ENCODE assay signal across 9 cellular contexts in the genomic region with DNA sequence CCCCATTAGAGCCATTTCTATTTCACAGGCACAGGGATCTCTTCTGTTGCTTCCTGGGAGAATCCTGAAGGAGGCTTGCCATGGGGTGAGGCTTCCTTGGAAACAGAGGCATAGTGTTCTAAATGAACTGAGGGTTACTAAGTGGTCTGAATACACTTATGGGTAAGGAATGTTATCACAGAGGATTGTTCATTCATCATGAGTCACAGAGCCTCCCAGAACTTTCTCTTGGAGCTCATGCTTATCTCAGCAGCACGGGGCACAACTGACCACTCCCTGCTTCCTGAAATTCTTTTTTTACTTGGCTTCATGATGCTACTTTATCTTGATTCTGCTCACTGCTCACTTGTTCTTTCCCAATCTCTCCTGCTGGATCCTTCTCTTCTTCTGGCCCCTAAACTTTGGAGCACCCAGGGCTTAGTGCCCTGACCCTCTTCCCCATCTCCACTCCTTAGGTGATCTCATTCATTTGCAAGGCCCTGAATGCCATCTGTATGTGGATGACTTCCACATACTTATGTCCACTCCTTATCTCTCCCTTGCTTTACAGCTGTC. TPM values are rescaled to one million over a fixed set of nuclear protein-coding genes. Genes with fewer than 3 reads are reported as not detected.
DNase-seq lines count a peak whose midpoint lies in the region; ATAC-seq and TF ChIP-seq lines count a peak whose summit lies in the region.
"Had no signal": no experiment of that assay in that cellular context is flagged by ENCODE, and none has a peak within 500 bp of the region (broad histone marks: within the 10 kb centered on the region; RNA-seq: fewer than 3 reads in every experiment).

No MANE protein-coding gene starts in this region.

- TF ChIP-seq CTCF in HFF-Myc (IDR thresholded peaks at IDR 0.05; ENCODE audit: low read depth, low read length, missing control alignments) (no peak), ascending aorta (IDR thresholded peaks at IDR 0.05) (no peak), suprapubic skin (IDR thresholded peaks at IDR 0.05) (no peak)

- WGBS in suprapubic skin, result 14% methylated on average over 1 of the region's 1 CpG

- TF ChIP-seq POLR2A in suprapubic skin (IDR thresholded peaks at IDR 0.05), result no peak

- peaks cover 12 to 76% of the 10 kb centered on the region in 2 donors for H3K4me1 ChIP-seq in ascending aorta
- H3K4me1 ChIP-seq in suprapubic skin, result peaks cover 9% of the 10 kb centered on the region

- ATAC-seq in GM18520 (IDR thresholded peaks at IDR 0.05; ENCODE audit: unreplicated experiment) (no peak), HG02610 (IDR thresholded peaks at IDR 0.05; ENCODE audit: unreplicated experiment) (no peak)

- no peaks in the 10 kb centered on the region for H3K27me3 ChIP-seq in ascending aorta
- H3K27me3 ChIP-seq in suprapubic skin, result no peaks in the 10 kb centered on the region

- H3K27ac ChIP-seq in ascending aorta (peak overlapping the region; percentile 75 to 87), suprapubic skin (peak overlapping the region; percentile 57)

- intact Hi-C loops in ascending aorta (cut with DNase I), result loop anchor here (2.0 to 10.0 kb wide), 2 partner anchors 33 to 451 kb away; a partner anchor contains a TSS

- H3K9me3 ChIP-seq in ascending aorta (no peaks in the 10 kb centered on the region), suprapubic skin (no peaks in the 10 kb centered on the region)

- H3K36me3 ChIP-seq in ascending aorta (no peaks in the 10 kb centered on the region), suprapubic skin (no peaks in the 10 kb centered on the region)

- TF ChIP-seq EP300 in suprapubic skin (IDR thresholded peaks at IDR 0.05), result no peak

- DNase-seq in HFF-Myc (ENCODE audit: extremely low read depth, low read depth) (peak; percentile 56), ascending aorta (ENCODE audit: low spot score in 2 of 2) (peak; percentile 57 to 89), hepatic stellate cell (ENCODE audit: low spot score) (peak; percentile 75), suprapubic skin (ENCODE audit: low spot score in 2 of 2) (peak in 1 of 2 donors; percentile 59), KG1 (lab: John Stamatoyannopoulos, UW) (no peak)
- DNase-seq in stimulated activated CD4-positive, alpha-beta T cell treated with anti-CD3 and anti-CD28 coated beads, Interleukin-15, amount 100 ng/mL, for 24 hours, result no peak
- DNase-seq: NCI-H1436 had no signal

- H3K4me3 ChIP-seq in HFF-Myc (replicated peaks; ENCODE audit: low read depth, low read length), result no peak overlapping the region
- no peak overlapping the region for H3K4me3 ChIP-seq in ascending aorta
- H3K4me3 ChIP-seq in suprapubic skin, result no peak overlapping the region

RNA-seq across cellular contexts. Expression of a gene that starts 57.9 kb away (rescaled TPM):
- total RNA-seq in ascending aorta, result 49.6 TPM
- 10 to 100 TPM; 31.8 to 43.5 (median 34.1) TPM for total RNA-seq in suprapubic skin

Comparison
In these comparisons a context has a peak if more than half of its experiments do, and no peak if none do; other contexts are left out.
1. DNase-seq: peak in HFF-Myc (single experiment), ascending aorta (2 of 2) and hepatic stellate cell (single experiment); none in KG1 (single experiment) and stimulated activated CD4-positive, alpha-beta T cell treated with anti-CD3 and anti-CD28 coated beads, Interleukin-15, amount 100 ng/mL, for 24 hours (single experiment).